ENCODE assay signal across 7 cellular contexts in the genomic region with DNA sequence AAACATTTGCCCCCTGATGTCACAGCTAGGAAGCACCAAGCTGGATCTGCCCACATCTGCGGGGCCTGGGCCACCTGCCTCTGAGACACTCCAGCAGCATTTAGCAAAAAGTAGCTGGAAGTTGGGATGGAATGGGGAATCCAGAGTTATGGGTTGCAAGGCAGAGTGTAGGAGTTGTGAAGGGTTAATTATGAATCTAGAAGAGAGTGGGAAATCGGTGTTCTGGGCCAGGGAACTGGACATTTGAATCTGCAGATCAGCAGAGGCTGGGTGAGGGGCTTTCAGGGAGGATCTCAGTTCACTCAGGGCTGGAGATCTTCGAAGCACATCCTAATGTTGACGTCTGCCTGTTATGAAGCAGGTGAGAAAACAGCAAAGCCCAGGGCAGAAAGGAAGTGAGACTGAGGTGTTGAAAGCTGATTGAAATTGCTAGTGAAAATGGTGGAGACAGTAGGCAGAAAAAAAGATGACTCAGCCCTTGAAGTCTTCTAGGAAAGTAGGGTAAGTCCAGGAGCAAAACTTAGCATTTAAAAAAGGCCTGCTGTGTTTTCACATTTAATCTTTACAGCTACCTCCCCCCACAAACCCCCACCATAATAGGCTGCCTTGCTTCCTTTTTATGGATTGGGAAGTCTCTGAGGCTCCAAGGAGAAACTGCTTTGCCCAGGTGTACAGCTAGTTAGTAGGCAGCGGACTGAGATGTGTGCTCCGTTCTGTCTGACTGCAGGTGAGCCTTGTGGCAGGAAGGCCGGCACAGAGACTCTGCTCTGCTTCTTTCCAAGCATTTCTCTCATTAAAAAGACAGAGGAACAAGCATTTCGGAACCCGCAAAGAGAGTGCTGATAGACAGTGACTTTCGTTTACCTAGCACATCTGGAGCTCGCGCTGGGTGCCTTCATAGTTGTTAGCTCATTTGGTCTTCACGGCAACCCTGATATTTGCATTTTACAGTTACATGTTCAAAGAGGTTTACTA. TPM values are rescaled to one million over a fixed set of nuclear protein-coding genes. Genes with fewer than 3 reads are reported as not detected.
DNase-seq lines count a peak whose midpoint lies in the region; ATAC-seq and TF ChIP-seq lines count a peak whose summit lies in the region.

No MANE protein-coding gene starts in this region.

- TF ChIP-seq POLR2A in Peyer's patch (IDR thresholded peaks at IDR 0.05) = no peak

- peaks cover 6% of the 10 kb centered on the region for H4K20me1 ChIP-seq in hepatocyte (ENCODE audit: insufficient read depth, poor library complexity, severe bottlenecking)

- H3K79me2 ChIP-seq in hepatocyte = peaks cover 75% of the 10 kb centered on the region

- H3K27ac ChIP-seq in HUES64 (ENCODE audit: low read depth, low read length) (peak overlapping the region; percentile 72), hepatocyte (peak overlapping the region; percentile 41), Peyer's patch (no peak overlapping the region)

- no peaks in the 10 kb centered on the region for H3K9me3 ChIP-seq in HUES64 (ENCODE audit: insufficient read depth, low read depth, low read length)
- no peaks in the 10 kb centered on the region for H3K9me3 ChIP-seq in hepatocyte (ENCODE audit: low read depth)
- no peaks in the 10 kb centered on the region for H3K9me3 ChIP-seq in Peyer's patch

- no peak overlapping the region for H2AFZ ChIP-seq in hepatocyte

- peak overlapping the region; percentile 57; the same call in 1 of the 2 replicates for H3K9ac ChIP-seq in HUES64 (ENCODE audit: low read depth, low read length)

- TF ChIP-seq CTCF in hepatocyte (IDR thresholded peaks at IDR 0.05; ENCODE audit: poor library complexity) = no peak
- TF ChIP-seq CTCF in Peyer's patch (IDR thresholded peaks at IDR 0.05) = no peak

- H3K4me2 ChIP-seq in hepatocyte = peak overlapping the region; percentile 68

- ATAC-seq in GM18868 (IDR thresholded peaks at IDR 0.05; ENCODE audit: unreplicated experiment) (peak; percentile 83), GM21619 (IDR thresholded peaks at IDR 0.05; ENCODE audit: unreplicated experiment) (peak; percentile 85)

- peak; percentile 26 for DNase-seq in hepatocyte (ENCODE audit: low spot score)
- no peak for DNase-seq in T1000 (lab: John Stamatoyannopoulos, UW)
- DNase-seq in Peyer's patch = no peak
- DNase-seq in NCI-H1105 treated with DMSO at 0.1 percent for 48 hours (lab: John Stamatoyannopoulos, UW) = no peak

- H3K27me3 ChIP-seq in HUES64 (ENCODE audit: insufficient read depth, low read length) (no peaks in the 10 kb centered on the region), hepatocyte (no peaks in the 10 kb centered on the region), Peyer's patch (no peaks in the 10 kb centered on the region)

- H3K4me1 ChIP-seq in HUES64 (ENCODE audit: insufficient read depth, low read length) = peaks cover 58% of the 10 kb centered on the region
- H3K4me1 ChIP-seq in hepatocyte (ENCODE audit: insufficient read depth) = peaks cover 45% of the 10 kb centered on the region
- H3K4me1 ChIP-seq in Peyer's patch = peaks cover 0 to 66% (median 0%) of the 10 kb centered on the region in 4 donors

- H3K4me3 ChIP-seq in HUES64 (ENCODE audit: low read length) = peak overlapping the region; percentile 25
- no peak overlapping the region for H3K4me3 ChIP-seq in hepatocyte
- no peak overlapping the region for H3K4me3 ChIP-seq in Peyer's patch

- 18% methylated on average over 13 of the region's 13 CpGs for WGBS in HUES64
- WGBS in hepatocyte (ENCODE audit: low lambda C conversion rate, missing lambda C conversion rate) = 59% methylated on average over 13 of the region's 13 CpGs

- H3K36me3 ChIP-seq in HUES64 (ENCODE audit: insufficient read depth, low read length) (peaks cover 11% of the 10 kb centered on the region), hepatocyte (replicated peaks; ENCODE audit: insufficient read depth, low read depth) (no peaks in the 10 kb centered on the region), Peyer's patch (peaks cover 0 to 17% (median 0%) of the 10 kb centered on the region in 3 donors)

- H3K9me2 ChIP-seq in hepatocyte (replicated peaks; ENCODE audit: insufficient read depth) = no peaks in the 10 kb centered on the region

RNA-seq across cellular contexts. Expression of a gene that starts 7.2 kb away (rescaled TPM):
- polyA plus RNA-seq in HUES64 (2013, experiment 1 of 2) = 15.7 TPM
- polyA plus RNA-seq in HUES64 (2013, experiment 2 of 2) = 15.8 TPM
- total RNA-seq in hepatocyte = 10.6 and 12.1 TPM in 2 replicates
- 9.3 and 11.6 TPM in 2 replicates for polyA plus RNA-seq in hepatocyte
- 10 to 100 TPM in 1 of 4 donors, 1 to 10 TPM in 3; 6.2 to 10.7 (median 7.3) TPM for total RNA-seq in Peyer's patch

Comparison
In these comparisons a context has a peak if more than half of its experiments do, and no peak if none do; other contexts are left out.
1. H3K27ac ChIP-seq: peak in HUES64 (single experiment) and hepatocyte (single experiment); none in Peyer's patch (0 of 4).